Comparison of ENCODE assay signal across 11 cellular contexts in genomic region chr2:64332300-64332699, GRCh38.
DNase-seq lines count a peak whose midpoint lies in the region; ATAC-seq, FAIRE-seq and TF ChIP-seq lines count a peak whose summit lies in the region.
"Had no signal": no experiment of that assay in that cellular context is flagged by ENCODE, and none has a peak within 500 bp of the region (broad histone marks: within the 10 kb centered on the region; RNA-seq: fewer than 3 reads in every experiment).

No MANE protein-coding gene starts in this region.

- H4K8ac ChIP-seq in H1 (ENCODE audit: extremely low read depth, insufficient read depth, low read length) (no peak overlapping the region), neuronal stem cell (ENCODE audit: low read depth, low read length) (no peak overlapping the region)

- no peak overlapping the region; a peak in 1 of 4 replicates for H3K4me2 ChIP-seq in H1 (ENCODE audit: insufficient read depth in 1 of 2, low read depth in 2 of 2, low read length in 2 of 2)
- no peak overlapping the region for H3K4me2 ChIP-seq in neuronal stem cell (ENCODE audit: insufficient read depth, low read length, poor library complexity, severe bottlenecking)
- H3K4me2 ChIP-seq: A549; BLaER1 treated with 17β-estradiol and CSF1 and Interleukin-3, amounts not matched to agents 10 nM and 100 nM had no signal

- peak overlapping the region; percentile 86; the same call in 1 of the 2 replicates for H2BK20ac ChIP-seq in H1 (ENCODE audit: low read length)

- H2BK5ac ChIP-seq in H1 (ENCODE audit: low read depth, low read length): 0 out of 2 replicates have a peak overlapping the region, but pooled peaks have one; percentile 68
- no peak overlapping the region for H2BK5ac ChIP-seq in neuronal stem cell (ENCODE audit: low read length)

- POLR2A ChIA-PET in H1 (lab: Charles Lee; ENCODE audit: partially characterized antibody): no interaction called here
- POLR2A ChIA-PET in naive thymus-derived CD4-positive, alpha-beta T cell (lab: Charles Lee): interaction anchor here (0.8 kb wide), 1 partner anchor 283 kb away, joined by 3 read pairs; no protein-coding TSS in a partner anchor

- WGBS in H1 (ENCODE audit: extremely low coverage in 1 of 2, insufficient coverage in 1 of 2, insufficient read length in 1 of 2, insufficient replicate concordance in 2 of 2, low coverage in 1 of 2, low lambda C conversion rate in 2 of 2, missing lambda C conversion rate in 1 of 2), 2 experiments: 84% methylated on average over 4 of the region's 4 CpGs; no CpG with 5 or more reads in 1 of the 2 experiments
- WGBS in neuronal stem cell (ENCODE audit: extremely low coverage in 2 of 2, insufficient read length in 2 of 2, insufficient replicate concordance in 1 of 2), 2 donors: no CpG with 5 or more reads among the region's 4 CpGs

- H2AFZ ChIP-seq in H1 (ENCODE audit: low read length) (no peak overlapping the region), neuronal stem cell (ENCODE audit: low read length) (no peak overlapping the region)
- H2AFZ ChIP-seq: GM23248 had no signal

- TF ChIP-seq EP300 in H1 (IDR thresholded peaks at IDR 0.05; ENCODE audit: borderline replicate concordance in 1 of 2, low read depth in 2 of 2, low read length in 2 of 2): no peak

- H3K23ac ChIP-seq in H1 (ENCODE audit: insufficient read length) (no peak overlapping the region), neuronal stem cell (ENCODE audit: low read depth, low read length, poor library complexity) (no peak overlapping the region)

- intact Hi-C loops in upper lobe of right lung (cut with DNase I): loop anchor here (10.0 kb wide), 1 partner anchor 163 kb away; no protein-coding TSS in a partner anchor
- intact Hi-C loops in naive thymus-derived CD4-positive, alpha-beta T cell (cut with micrococcal nuclease): loop anchor here in 1 of 2 donors (5.0 to 10.0 kb wide), 2 partner anchors 710 to 833 kb away; no protein-coding TSS in a partner anchor

- no peaks in the 10 kb centered on the region for H3K27me3 ChIP-seq in H1 (replicated peaks in 1 of 4; ENCODE audit: control insufficient read depth in 3 of 4, extremely low read depth in 1 of 4, insufficient read depth in 3 of 4, low read length in 3 of 4)
- H3K27me3 ChIP-seq in neuronal stem cell (ENCODE audit: control insufficient read depth in 3 of 3, insufficient read depth in 3 of 3, low read depth in 1 of 3, low read length in 3 of 3): no peaks in the 10 kb centered on the region
- no peaks in the 10 kb centered on the region for H3K27me3 ChIP-seq in upper lobe of right lung
- H3K27me3 ChIP-seq in naive thymus-derived CD4-positive, alpha-beta T cell (ENCODE audit: control insufficient read depth in 2 of 2, insufficient read depth in 2 of 2, low read length in 2 of 2): no peaks in the 10 kb centered on the region
- H3K27me3 ChIP-seq: BLaER1 treated with 17β-estradiol and CSF1 and Interleukin-3, amounts not matched to agents 10 nM and 100 nM had no signal

- H4K91ac ChIP-seq in H1 (replicated peaks; ENCODE audit: insufficient read length, low read length) (no peak overlapping the region), neuronal stem cell (ENCODE audit: low read depth, low read length, poor library complexity) (no peak overlapping the region)

- H3K27ac ChIP-seq in VCaP (peak overlapping the region; percentile 62), H1 (ENCODE audit: low read depth, low read length) (no peak overlapping the region), neuronal stem cell (replicated peaks; ENCODE audit: low read length) (no peak overlapping the region), upper lobe of right lung (peak overlapping the region; percentile 61)
- H3K27ac ChIP-seq in naive thymus-derived CD4-positive, alpha-beta T cell (ENCODE audit: low read depth, low read length): no peak overlapping the region
- H3K27ac ChIP-seq: A549; BLaER1 treated with 17β-estradiol and CSF1 and Interleukin-3, amounts not matched to agents 10 nM and 100 nM; GM23248 had no signal

- TF ChIP-seq POLR2A in H1 (IDR thresholded peaks at IDR 0.05; ENCODE audit: control extremely low read depth in 1 of 2, low read depth in 2 of 2, low read length in 2 of 2): no peak

- no peaks in the 10 kb centered on the region for H3K36me3 ChIP-seq in H1 (ENCODE audit: control insufficient read depth in 2 of 4, insufficient read depth in 4 of 4, low read length in 3 of 4)
- H3K36me3 ChIP-seq in neuronal stem cell (replicated peaks in 1 of 2; ENCODE audit: control insufficient read depth in 2 of 2, insufficient read depth in 2 of 2, low read length in 2 of 2): no peaks in the 10 kb centered on the region
- no peaks in the 10 kb centered on the region for H3K36me3 ChIP-seq in upper lobe of right lung
- no peaks in the 10 kb centered on the region for H3K36me3 ChIP-seq in naive thymus-derived CD4-positive, alpha-beta T cell (ENCODE audit: control insufficient read depth in 2 of 3, insufficient read depth in 3 of 3, low read length in 3 of 3)
- H3K36me3 ChIP-seq: BLaER1 treated with 17β-estradiol and CSF1 and Interleukin-3, amounts not matched to agents 10 nM and 100 nM had no signal

- no peak for DNase-seq in H1 (ENCODE audit: low read depth in 1 of 2, low spot score in 2 of 2)
- DNase-seq in neuronal stem cell (ENCODE audit: low spot score): no peak
- DNase-seq in upper lobe of right lung: no peak
- no peak for DNase-seq in nucleus accumbens (lab: John Stamatoyannopoulos, UW)
- no peak for DNase-seq in naive thymus-derived CD4-positive, alpha-beta T cell
- DNase-seq: GM23248, NCI-H524 treated with DMSO at 0.1 percent for 48 hours had no signal

- no peak overlapping the region for H3K27ac Mint-ChIP-seq in naive thymus-derived CD4-positive, alpha-beta T cell

- no peaks in the 10 kb centered on the region for H3K23me2 ChIP-seq in H1 (ENCODE audit: low read depth, low read length)

- H3K36me3 Mint-ChIP-seq in naive thymus-derived CD4-positive, alpha-beta T cell: peaks cover 0 to 2% (median 0%) of the 10 kb centered on the region in 5 donors

- H2BK15ac ChIP-seq in H1 (ENCODE audit: low read length) (0 out of 2 replicates have a peak overlapping the region, but pooled peaks have one; percentile 29), neuronal stem cell (ENCODE audit: low read length) (no peak overlapping the region)

- peaks cover 6 to 34% (median 21%) of the 10 kb centered on the region in 7 donors for H3K4me1 Mint-ChIP-seq in naive thymus-derived CD4-positive, alpha-beta T cell

- ATAC-seq in upper lobe of right lung (no peak), GM21381 (IDR thresholded peaks at IDR 0.05; ENCODE audit: unreplicated experiment) (no peak)
- no peak for ATAC-seq in naive thymus-derived CD4-positive, alpha-beta T cell
- ATAC-seq: A549 had no signal

- no peak for FAIRE-seq in H1 (lab: Jason Lieb, UNC)
- FAIRE-seq: A549 had no signal

- no peak overlapping the region for H3K4me3 Mint-ChIP-seq in naive thymus-derived CD4-positive, alpha-beta T cell

- no peak overlapping the region; the same call in 1 of the 2 replicates for H2AK5ac ChIP-seq in H1 (ENCODE audit: low read depth, low read length)
- H2AK5ac ChIP-seq in neuronal stem cell (ENCODE audit: low read depth, low read length): peak overlapping the region; percentile 47

- H2BK12ac ChIP-seq in H1 (ENCODE audit: low read depth, low read length) (0 out of 2 replicates have a peak overlapping the region, but pooled peaks have one; percentile 10), neuronal stem cell (ENCODE audit: low read length) (no peak overlapping the region)

- H3K4ac ChIP-seq in H1 (replicated peaks; ENCODE audit: insufficient read length, low read depth, low read length) (no peak overlapping the region), neuronal stem cell (ENCODE audit: low read length) (no peak overlapping the region)

- H3K79me2 ChIP-seq in H1 (ENCODE audit: control insufficient read depth in 1 of 2, insufficient read depth in 2 of 2, low read length in 2 of 2): no peaks in the 10 kb centered on the region

- no peak overlapping the region for H4K5ac ChIP-seq in H1 (ENCODE audit: insufficient read length, low read depth, low read length)

- H3K18ac ChIP-seq in H1 (ENCODE audit: extremely low read depth, low read length): no peak overlapping the region
- H3K18ac ChIP-seq in neuronal stem cell (ENCODE audit: low read length): no peak overlapping the region

- no peak overlapping the region for H3K4me3 ChIP-seq in H1 (ENCODE audit: extremely low read depth in 1 of 4, insufficient read depth in 2 of 4, low read depth in 3 of 4, low read length in 4 of 4)
- H3K4me3 ChIP-seq in neuronal stem cell (ENCODE audit: low read length in 2 of 2): no peak overlapping the region
- H3K4me3 ChIP-seq in upper lobe of right lung: no peak overlapping the region
- no peak overlapping the region for H3K4me3 ChIP-seq in naive thymus-derived CD4-positive, alpha-beta T cell (ENCODE audit: low read length)
- H3K4me3 ChIP-seq: A549; BLaER1 treated with 17β-estradiol and CSF1 and Interleukin-3, amounts not matched to agents 10 nM and 100 nM; GM23248 had no signal

- H3K9me3 ChIP-seq in H1 (ENCODE audit: insufficient read depth in 2 of 2, low read depth in 1 of 2, low read length in 1 of 2) (no peaks in the 10 kb centered on the region), neuronal stem cell (replicated peaks in 1 of 2; ENCODE audit: control insufficient read depth in 2 of 2, insufficient read depth in 1 of 2, low read depth in 1 of 2, low read length in 2 of 2) (no peaks in the 10 kb centered on the region), upper lobe of right lung (no peaks in the 10 kb centered on the region)
- no peaks in the 10 kb centered on the region for H3K9me3 ChIP-seq in naive thymus-derived CD4-positive, alpha-beta T cell (ENCODE audit: control insufficient read depth in 2 of 3, low read length in 3 of 3)
- H3K9me3 ChIP-seq: A549 had no signal

- no peak overlapping the region for H3K56ac ChIP-seq in H1 (replicated peaks; ENCODE audit: insufficient read length, low read depth, low read length)

- H2BK120ac ChIP-seq in H1 (replicated peaks; ENCODE audit: low read depth, low read length) (no peak overlapping the region), neuronal stem cell (ENCODE audit: low read depth, low read length) (no peak overlapping the region)

- H3K79me1 ChIP-seq in H1 (ENCODE audit: low read depth, low read length): no peaks in the 10 kb centered on the region
- H3K79me1 ChIP-seq in neuronal stem cell (ENCODE audit: low read depth, low read length): no peaks in the 10 kb centered on the region

- H3K9me3 Mint-ChIP-seq in naive thymus-derived CD4-positive, alpha-beta T cell: no peaks in the 10 kb centered on the region

- CTCF ChIA-PET in H1 (lab: Charles Lee; ENCODE audit: partially characterized antibody): interaction anchor here (0.7 to 8.7 kb wide), 23 partner anchors 9 to 283 kb away, joined by 3 to 214 read pairs (median 5); partner anchors contain the start of gene AFTPH
- CTCF ChIA-PET in naive thymus-derived CD4-positive, alpha-beta T cell (lab: Charles Lee): interaction anchor here (0.6 to 9.1 kb wide), 8 partner anchors 9 to 316 kb away, joined by 3 to 289 read pairs (median 7); no protein-coding TSS in a partner anchor

- TF ChIP-seq RAD21 in H1 (IDR thresholded peaks at IDR 0.05 in 1 of 2, conservative IDR thresholded peaks at IDR 0.05 in 1 of 2; ENCODE audit: low read depth in 2 of 2, low read length in 2 of 2): no peak

- no peak overlapping the region for H3K14ac ChIP-seq in H1 (ENCODE audit: insufficient read length)
- H3K14ac ChIP-seq in neuronal stem cell (ENCODE audit: low read length): no peak overlapping the region

- H3K27me3 Mint-ChIP-seq in naive thymus-derived CD4-positive, alpha-beta T cell: peaks cover 0 to 3% (median 0%) of the 10 kb centered on the region in 5 donors

- H3K4me1 ChIP-seq in H1 (replicated peaks in 1 of 4; ENCODE audit: control insufficient read depth in 3 of 4, insufficient read depth in 4 of 4, low read length in 3 of 4) (peaks cover 3 to 20% (median 9%) of the 10 kb centered on the region in 4 experiments; a peak in 6 of 7 replicates), neuronal stem cell (ENCODE audit: control insufficient read depth in 2 of 2, insufficient read depth in 1 of 2, low read depth in 1 of 2, low read length in 2 of 2) (peaks cover 16 to 22% of the 10 kb centered on the region in 2 donors), upper lobe of right lung (peaks cover 38% of the 10 kb centered on the region)
- peaks cover 9 to 11% of the 10 kb centered on the region in 2 donors for H3K4me1 ChIP-seq in naive thymus-derived CD4-positive, alpha-beta T cell (ENCODE audit: control insufficient read depth in 2 of 2, insufficient read depth in 2 of 2, low read length in 2 of 2)

- H4K20me1 ChIP-seq in H1 (replicated peaks in 1 of 2; ENCODE audit: control insufficient read depth in 1 of 2, insufficient read depth in 2 of 2, low read length in 2 of 2): no peaks in the 10 kb centered on the region
- H4K20me1 ChIP-seq: BLaER1 treated with 17β-estradiol and CSF1 and Interleukin-3, amounts not matched to agents 10 nM and 100 nM had no signal

- no peak overlapping the region for H3K9ac ChIP-seq in H1 (replicated peaks in 1 of 4; ENCODE audit: extremely low read depth in 1 of 4, low read depth in 3 of 4, low read length in 3 of 4)
- no peak overlapping the region for H3K9ac ChIP-seq in neuronal stem cell (ENCODE audit: low read depth, low read length, poor library complexity)
- H3K9ac ChIP-seq: BLaER1 treated with 17β-estradiol and CSF1 and Interleukin-3, amounts not matched to agents 10 nM and 100 nM; GM23248 had no signal

- TF ChIP-seq CTCF in VCaP (conservative IDR thresholded peaks at IDR 0.05): no peak
- TF ChIP-seq CTCF in H1 (IDR thresholded peaks at IDR 0.05; ENCODE audit: control extremely low read depth in 1 of 3, insufficient read depth in 1 of 3, low read depth in 1 of 3, low read length in 3 of 3): no peak
- TF ChIP-seq CTCF in upper lobe of right lung (IDR thresholded peaks at IDR 0.05): no peak

Comparison
In these comparisons a context has a peak if more than half of its experiments do, and no peak if none do; other contexts are left out.
1. H3K27ac ChIP-seq: peak in VCaP (single experiment) and upper lobe of right lung (single experiment); none in H1 (single experiment), neuronal stem cell (single experiment) and naive thymus-derived CD4-positive, alpha-beta T cell (single experiment).